Comparison of ENCODE assay signal across 22 cellular contexts in genomic region chr6:110976575-110976974, GRCh38. TPM values are rescaled to one million over a fixed set of nuclear protein-coding genes. Genes with fewer than 3 reads are reported as not detected.
DNase-seq lines count a peak whose midpoint lies in the region; ATAC-seq, FAIRE-seq and TF ChIP-seq lines count a peak whose summit lies in the region.
"Had no signal": no experiment of that assay in that cellular context is flagged by ENCODE, and none has a peak within 500 bp of the region (broad histone marks: within the 10 kb centered on the region; RNA-seq: fewer than 3 reads in every experiment).

No MANE protein-coding gene starts in this region.

- H3K27ac ChIP-seq in HepG2 (ENCODE audit: extremely low read length, insufficient read depth, low read length): no peak overlapping the region
- H3K27ac ChIP-seq: 22Rv1, BLaER1, C4-2B had no signal

- peaks cover 8% of the 10 kb centered on the region for H3K79me2 ChIP-seq in HepG2 (ENCODE audit: insufficient read depth, low read length)

- intact Hi-C loops in HepG2 (cut with micrococcal nuclease; ENCODE audit: unreplicated experiment): no loop called here
- intact Hi-C loops in natural killer cell (cut with micrococcal nuclease): no loop called here

- H3K9me3 Mint-ChIP-seq in natural killer cell: no peaks in the 10 kb centered on the region
- H3K9me3 Mint-ChIP-seq: CD4-positive, CD25-positive, alpha-beta regulatory T cell had no signal

- no peak for TF ChIP-seq EP300 in HepG2 (IDR thresholded peaks at IDR 0.05; ENCODE audit: low read depth in 2 of 2, low read length in 2 of 2)
- TF ChIP-seq EP300 in HepG2 (CRISPR knock-in tag; IDR thresholded peaks at IDR 0.05; ENCODE audit: borderline replicate concordance): no peak

- peaks cover 5% of the 10 kb centered on the region for H3K36me3 Mint-ChIP-seq in natural killer cell

- no peak overlapping the region for H3K27ac Mint-ChIP-seq in natural killer cell
- H3K27ac Mint-ChIP-seq: B cell; CD8-positive, alpha-beta T cell; GM23338; H9 had no signal

- peaks cover 18 to 24% of the 10 kb centered on the region in 2 donors for H3K4me1 Mint-ChIP-seq in natural killer cell

- H3K9ac ChIP-seq in HepG2 (ENCODE audit: insufficient read depth, low read depth, low read length): no peak overlapping the region
- H3K9ac ChIP-seq: BLaER1 had no signal

- TF ChIP-seq POLR2A in HepG2 (IDR thresholded peaks at IDR 0.05; ENCODE audit: insufficient read depth in 1 of 2, low read depth in 2 of 2, low read length in 2 of 2): no peak

- in situ Hi-C loops in HepG2 (cut with HindIII; ENCODE audit: extremely low pct_ligation_motif_present, low pct_unique_long_range_greater_than_20kb): loop anchor here (25.0 kb wide), 1 partner anchor 289 kb away; no protein-coding TSS in a partner anchor

- H2AFZ ChIP-seq in HepG2 (ENCODE audit: low read length): no peak overlapping the region
- H2AFZ ChIP-seq: GM23338 had no signal

- no peaks in the 10 kb centered on the region for H4K20me1 ChIP-seq in HepG2 (ENCODE audit: insufficient read depth, low read length)
- H4K20me1 ChIP-seq: BLaER1 had no signal

- no peak overlapping the region for H3K4me3 ChIP-seq in HepG2 (replicated peaks in 1 of 3; ENCODE audit: insufficient read depth in 1 of 3, low read depth in 2 of 3, low read length in 3 of 3)
- H3K4me3 ChIP-seq: BLaER1, GM23338 had no signal

- no peak for TF ChIP-seq RAD21 in HepG2 (CRISPR knock-in tag; IDR thresholded peaks at IDR 0.05)

- DNase-seq in D341Med (ENCODE audit: low spot score) (peak; percentile 30), NCI-H82 treated with DMSO at 0.1 percent for 48 hours (lab: John Stamatoyannopoulos, UW; ENCODE audit: unreplicated experiment) (peak; percentile 84), HepG2 (ENCODE audit: low spot score) (no peak), natural killer cell (no peak), kidney glomerular epithelial cell (lab: John Stamatoyannopoulos, UW) (no peak)
- DNase-seq: Caco-2; CD4-positive, CD25-positive, alpha-beta regulatory T cell; CD8-positive, alpha-beta T cell; DMS53; DMS79 treated with DMSO at 0.1 percent for 48 hours; GF-D8; H9 had no signal

- WGBS in HepG2 (ENCODE audit: low lambda C conversion rate): 58% methylated on average over 1 of the region's 1 CpG

- BruUV-seq in HepG2 (replicated peaks; lab: Mats Ljungman, UMichigan): no TSS peak

- H3K36me3 ChIP-seq in HepG2 (replicated peaks in 1 of 2; ENCODE audit: control insufficient read depth in 1 of 2, insufficient read depth in 2 of 2, low read length in 2 of 2): no peaks in the 10 kb centered on the region
- H3K36me3 ChIP-seq: BLaER1 had no signal

- peaks cover 31% of the 10 kb centered on the region for H3K4me1 ChIP-seq in HepG2 (ENCODE audit: insufficient read depth, low read length)
- H3K4me1 ChIP-seq: Caco-2 had no signal

- CTCF ChIA-PET in HepG2 (lab: Yijun Ruan, JAX; ENCODE audit: low intra/inter-chr PET ratio, low total read pairs): no interaction called here

- H3K4me3 Mint-ChIP-seq in natural killer cell: no peak overlapping the region
- H3K4me3 Mint-ChIP-seq: B cell; CD4-positive, CD25-positive, alpha-beta regulatory T cell; CD8-positive, alpha-beta T cell; GM23338; H9 had no signal

- H3K27me3 ChIP-seq in HepG2 (ENCODE audit: control insufficient read depth in 1 of 2, insufficient read depth in 2 of 2, low read length in 2 of 2): no peaks in the 10 kb centered on the region; a peak in 1 of 5 replicates
- H3K27me3 ChIP-seq: BLaER1 had no signal

- no peak overlapping the region for H3K4me2 ChIP-seq in HepG2 (ENCODE audit: low read depth, low read length)
- H3K4me2 ChIP-seq: BLaER1, GM23338 had no signal

- H3K9me3 ChIP-seq in HepG2 (ENCODE audit: low read length): no peaks in the 10 kb centered on the region
- H3K9me3 ChIP-seq: BLaER1, Caco-2 had no signal

- ATAC-seq in HepG2 (peak; percentile 34; the same call in 1 of the 3 replicates), natural killer cell (no peak), HG02798 (IDR thresholded peaks at IDR 0.05; ENCODE audit: poor library complexity, unreplicated experiment) (no peak)
- ATAC-seq: CD8-positive, alpha-beta T cell; GM23338; HCT116 had no signal

- POLR2A ChIA-PET in HepG2 (lab: Yijun Ruan, JAX): interaction anchor here (1.0 to 1.5 kb wide), 2 partner anchors 18 to 102 kb away, joined by 4 read pairs; partner anchors contain the start of genes AMD1 and GTF3C6

- no peak for TF ChIP-seq CTCF in HepG2 (CRISPR knock-in tag; IDR thresholded peaks at IDR 0.05)
- no peak for TF ChIP-seq CTCF in natural killer cell (IDR thresholded peaks at IDR 0.05)

- no peaks in the 10 kb centered on the region for H3K27me3 Mint-ChIP-seq in natural killer cell (ENCODE audit: low read depth in 2 of 2)
- H3K27me3 Mint-ChIP-seq: B cell; CD4-positive, CD25-positive, alpha-beta regulatory T cell had no signal

- no peak for FAIRE-seq in HepG2 (lab: Jason Lieb, UNC)
- FAIRE-seq: A204.1, GM12891, GM18507 had no signal

TF ChIP-seq in HepG2, 621 proteins besides CTCF, POLR2A, EP300 and RAD21 (continues in another document):
- TF ChIP-seq HNF4A (CRISPR knock-in tag; IDR thresholded peaks at IDR 0.05) (peak; percentile 26; the same call in 1 of the 2 replicates), NR2F6 (IDR thresholded peaks at IDR 0.05) (no peak), NR2F6 (CRISPR knock-in tag; IDR thresholded peaks at IDR 0.05) (no peak)
- TF ChIP-seq, protein P1, sequence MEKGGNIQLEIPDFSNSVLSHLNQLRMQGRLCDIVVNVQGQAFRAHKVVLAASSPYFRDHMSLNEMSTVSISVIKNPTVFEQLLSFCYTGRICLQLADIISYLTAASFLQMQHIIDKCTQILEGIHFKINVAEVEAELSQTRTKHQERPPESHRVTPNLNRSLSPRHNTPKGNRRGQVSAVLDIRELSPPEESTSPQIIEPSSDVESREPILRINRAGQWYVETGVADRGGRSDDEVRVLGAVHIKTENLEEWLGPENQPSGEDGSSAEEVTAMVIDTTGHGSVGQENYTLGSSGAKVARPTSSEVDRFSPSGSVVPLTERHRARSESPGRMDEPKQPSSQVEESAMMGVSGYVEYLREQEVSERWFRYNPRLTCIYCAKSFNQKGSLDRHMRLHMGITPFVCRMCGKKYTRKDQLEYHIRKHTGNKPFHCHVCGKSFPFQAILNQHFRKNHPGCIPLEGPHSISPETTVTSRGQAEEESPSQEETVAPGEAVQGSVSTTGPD (CRISPR knock-in tag; IDR thresholded peaks at IDR 0.05): peak; percentile 88

RNA-seq across cellular contexts. Expression of gene RPF2, which starts 5.3 kb away (rescaled TPM):
- total RNA-seq in HepG2 (2016; rRNA removed; fragmentation: Illumina TruSeq; extraction: Trizol) (45.6 and 70.4 TPM in 2 replicates), natural killer cell (1 to 10 TPM; 7.2 to 9.9 (median 8.0) TPM)
- 7.5 and 10.3 TPM in 2 replicates for total RNA-seq in HepG2 (2016; cell fraction: cytosol; rRNA removed; fragmentation: Illumina TruSeq; extraction: Trizol; ENCODE audit: low read depth)
- 46.1 and 74.5 TPM in 2 replicates for total RNA-seq in HepG2 (2016; cell fraction: insoluble cytoplasmic fraction; rRNA removed; fragmentation: Illumina TruSeq; extraction: Trizol)
- 12.2 and 13.3 TPM in 2 replicates for total RNA-seq in HepG2 (2016; cell fraction: membrane; rRNA removed; fragmentation: Illumina TruSeq; extraction: Trizol)
- total RNA-seq in HepG2 (2016; cell fraction: nucleus; rRNA removed; fragmentation: Illumina TruSeq; extraction: Trizol): 25.9 and 26.1 TPM in 2 replicates
- polyA plus RNA-seq in HepG2 (2011; rRNA removed): 18.4 and 25.1 TPM in 2 replicates
- 9.2 and 16.9 TPM in 2 replicates for polyA plus RNA-seq in HepG2 (2011; cell fraction: cytosol; rRNA removed)
- 4.1 and 5.4 TPM in 2 replicates for polyA plus RNA-seq in HepG2 (2011; cell fraction: nucleus; rRNA removed)
- polyA plus RNA-seq in HepG2 (2012): 31.2 and 39.1 TPM in 2 replicates
- polyA plus RNA-seq in HepG2 (2016; cell fraction: cytosol; fragmentation: Illumina TruSeq; extraction: Trizol; ENCODE audit: low read depth): 7.0 TPM in 2 replicates
- polyA plus RNA-seq in HepG2 (2016; cell fraction: insoluble cytoplasmic fraction; fragmentation: Illumina TruSeq; extraction: Trizol; ENCODE audit: low read depth): 82.3 and 82.7 TPM in 2 replicates
- polyA plus RNA-seq in HepG2 (2016; cell fraction: membrane; fragmentation: Illumina TruSeq; extraction: Trizol; ENCODE audit: low read depth): 8.1 and 10.1 TPM in 2 replicates
- 33.0 and 37.1 TPM in 2 replicates for polyA plus RNA-seq in HepG2 (2016; cell fraction: nucleus; fragmentation: Illumina TruSeq; extraction: Trizol; ENCODE audit: insufficient read depth, low read depth)
- 7.1 and 8.2 TPM in 2 replicates for polyA minus RNA-seq in HepG2 (2011; rRNA and poly(A)+ RNA removed; ENCODE audit: low replicate concordance)
- polyA minus RNA-seq in HepG2 (2011; cell fraction: cytosol; rRNA and poly(A)+ RNA removed): 11.4 and 13.3 TPM in 2 replicates
- 25.5 and 25.9 TPM in 2 replicates for polyA minus RNA-seq in HepG2 (2011; cell fraction: nucleus; rRNA and poly(A)+ RNA removed)

RNA-seq across cellular contexts. Expression of gene GTF3C6, which starts 18.1 kb away (rescaled TPM):
- total RNA-seq in HepG2 (2016; rRNA removed; fragmentation: Illumina TruSeq; extraction: Trizol) (160 and 195 TPM in 2 replicates), natural killer cell (10 to 100 TPM; 28.2 to 36.0 (median 33.8) TPM)
- total RNA-seq in HepG2 (2016; cell fraction: cytosol; rRNA removed; fragmentation: Illumina TruSeq; extraction: Trizol; ENCODE audit: low read depth): 144 and 180 TPM in 2 replicates
- 161 and 199 TPM in 2 replicates for total RNA-seq in HepG2 (2016; cell fraction: insoluble cytoplasmic fraction; rRNA removed; fragmentation: Illumina TruSeq; extraction: Trizol)
- total RNA-seq in HepG2 (2016; cell fraction: membrane; rRNA removed; fragmentation: Illumina TruSeq; extraction: Trizol): 230 and 276 TPM in 2 replicates
- 55.6 and 59.8 TPM in 2 replicates for total RNA-seq in HepG2 (2016; cell fraction: nucleus; rRNA removed; fragmentation: Illumina TruSeq; extraction: Trizol)
- 19.3 and 21.6 TPM in 2 replicates for polyA plus RNA-seq in HepG2 (2011; rRNA removed)
- 12.0 and 21.0 TPM in 2 replicates for polyA plus RNA-seq in HepG2 (2011; cell fraction: cytosol; rRNA removed)
- polyA plus RNA-seq in HepG2 (2011; cell fraction: nucleus; rRNA removed): 4.4 and 8.4 TPM in 2 replicates
- 77.9 and 114 TPM in 2 replicates for polyA plus RNA-seq in HepG2 (2012)
- polyA plus RNA-seq in HepG2 (2016; cell fraction: cytosol; fragmentation: Illumina TruSeq; extraction: Trizol; ENCODE audit: low read depth): 218 and 250 TPM in 2 replicates
- polyA plus RNA-seq in HepG2 (2016; cell fraction: insoluble cytoplasmic fraction; fragmentation: Illumina TruSeq; extraction: Trizol; ENCODE audit: low read depth): 229 and 233 TPM in 2 replicates
- polyA plus RNA-seq in HepG2 (2016; cell fraction: membrane; fragmentation: Illumina TruSeq; extraction: Trizol; ENCODE audit: low read depth): 267 and 309 TPM in 2 replicates
- 100 and 108 TPM in 2 replicates for polyA plus RNA-seq in HepG2 (2016; cell fraction: nucleus; fragmentation: Illumina TruSeq; extraction: Trizol; ENCODE audit: insufficient read depth, low read depth)
- 1.5 and 1.7 TPM in 2 replicates for polyA minus RNA-seq in HepG2 (2011; rRNA and poly(A)+ RNA removed; ENCODE audit: low replicate concordance)
- 16.9 and 21.8 TPM in 2 replicates for polyA minus RNA-seq in HepG2 (2011; cell fraction: cytosol; rRNA and poly(A)+ RNA removed)
- 12.1 and 14.3 TPM in 2 replicates for polyA minus RNA-seq in HepG2 (2011; cell fraction: nucleus; rRNA and poly(A)+ RNA removed)

Comparison
In these comparisons a context has a peak if more than half of its experiments do, and no peak if none do; other contexts are left out.
1. DNase-seq: peak in D341Med (single experiment) and NCI-H82 treated with DMSO at 0.1 percent for 48 hours (single experiment); none in HepG2 (single experiment), natural killer cell (single experiment) and kidney glomerular epithelial cell (single experiment).